ENCODE assay signal across 13 cellular contexts in genomic region chr2:54386993-54387590, GRCh38.
DNase-seq lines count a peak whose midpoint lies in the region; ATAC-seq and TF ChIP-seq lines count a peak whose summit lies in the region.
"Had no signal": no experiment of that assay in that cellular context is flagged by ENCODE, and none has a peak within 500 bp of the region (broad histone marks: within the 10 kb centered on the region; RNA-seq: fewer than 3 reads in every experiment).

No MANE protein-coding gene starts in this region.

- no peaks in the 10 kb centered on the region for H3K36me3 Mint-ChIP-seq in GM23338 (ENCODE audit: low read depth)
- H3K36me3 Mint-ChIP-seq: natural killer cell had no signal

- H2AFZ ChIP-seq in GM23338: peak overlapping the region; percentile 67; the same call in 1 of the 2 replicates
- H2AFZ ChIP-seq: hepatocyte had no signal

- H4K20me1 ChIP-seq in GM23338 (replicated peaks; ENCODE audit: insufficient read depth): no peaks in the 10 kb centered on the region

- H3K9me3 ChIP-seq in lower lobe of right lung (no peaks in the 10 kb centered on the region), upper lobe of right lung (no peaks in the 10 kb centered on the region)

- 0 out of 2 replicates have a peak, but pooled peaks cover 2% of the 10 kb centered on the region for H3K9me2 ChIP-seq in GM23338 (ENCODE audit: insufficient read depth)

- H3K79me2 ChIP-seq in GM23338 (replicated peaks; ENCODE audit: insufficient read depth): no peaks in the 10 kb centered on the region
- H3K79me2 ChIP-seq: hepatocyte had no signal

- H3K27me3 Mint-ChIP-seq in GM23338 (ENCODE audit: insufficient read depth, low read depth, poor library complexity): peaks cover 4% of the 10 kb centered on the region
- H3K27me3 Mint-ChIP-seq: activated CD8-positive, alpha-beta T cell treated with anti-CD3 and anti-CD28 coated beads for 36 hours had no signal

- no peak overlapping the region for H3K4me2 ChIP-seq in GM23338
- H3K4me2 ChIP-seq: hepatocyte had no signal

- intact Hi-C loops in lower lobe of right lung (cut with DNase I) (no loop called here), upper lobe of right lung (cut with DNase I) (no loop called here)

- H3K36me3 ChIP-seq in GM23338 (ENCODE audit: insufficient read depth) (no peaks in the 10 kb centered on the region), lower lobe of right lung (no peaks in the 10 kb centered on the region), upper lobe of right lung (no peaks in the 10 kb centered on the region)

- H3K9me3 Mint-ChIP-seq in GM23338: no peaks in the 10 kb centered on the region; the same call in 2 of the 3 replicates
- H3K9me3 Mint-ChIP-seq: activated CD8-positive, alpha-beta T cell treated with anti-CD3 and anti-CD28 coated beads for 36 hours; natural killer cell had no signal

- H3K27ac Mint-ChIP-seq in GM23338: no peak overlapping the region
- H3K27ac Mint-ChIP-seq: activated CD8-positive, alpha-beta T cell treated with anti-CD3 and anti-CD28 coated beads for 36 hours; natural killer cell had no signal

- TF ChIP-seq CTCF in GM23338 (conservative IDR thresholded peaks at IDR 0.05; ENCODE audit: low read depth in 2 of 2): no peak
- TF ChIP-seq CTCF in coronary artery (IDR thresholded peaks at IDR 0.05): no peak
- peak; percentile 9 for TF ChIP-seq CTCF in lower lobe of right lung (IDR thresholded peaks at IDR 0.05)
- TF ChIP-seq CTCF in upper lobe of right lung (IDR thresholded peaks at IDR 0.05): no peak

- H3K4me1 Mint-ChIP-seq in GM23338: peaks cover 13% of the 10 kb centered on the region
- H3K4me1 Mint-ChIP-seq: natural killer cell had no signal

- H3K4me1 ChIP-seq in GM23338 (ENCODE audit: insufficient read depth) (no peaks in the 10 kb centered on the region), lower lobe of right lung (peaks cover 14% of the 10 kb centered on the region), upper lobe of right lung (peaks cover 12% of the 10 kb centered on the region)

- no peak overlapping the region for H3K4me3 Mint-ChIP-seq in GM23338
- H3K4me3 Mint-ChIP-seq: activated CD8-positive, alpha-beta T cell treated with anti-CD3 and anti-CD28 coated beads for 36 hours; natural killer cell had no signal

- DNase-seq in GM23338 (ENCODE audit: low spot score) (no peak), coronary artery (ENCODE audit: low spot score) (no peak), lower lobe of right lung (no peak), upper lobe of right lung (no peak), NCI-H1436 (lab: John Stamatoyannopoulos, UW) (no peak)
- DNase-seq in activated T-cell treated with anti-CD3 and anti-CD28 coated beads, Interleukin-2, amount 50 U/mL, for 48 hours: no peak
- DNase-seq in stimulated activated naive CD8-positive, alpha-beta T cell treated with anti-CD3 and anti-CD28 coated beads, Interleukin-15, Interleukin-2, amounts not matched to agents 100 U/mL and 50 U/mL, for 24 hours: no peak
- DNase-seq: activated CD8-positive, alpha-beta T cell treated with anti-CD3 and anti-CD28 coated beads for 36 hours; GF-D8; KG1; natural killer cell; SHP77 treated with DMSO at 0.1 percent for 48 hours had no signal

- H3K27me3 ChIP-seq in GM23338 (ENCODE audit: insufficient read depth) (no peaks in the 10 kb centered on the region), lower lobe of right lung (ENCODE audit: low read depth) (no peaks in the 10 kb centered on the region), upper lobe of right lung (no peaks in the 10 kb centered on the region)
- H3K27me3 ChIP-seq: hepatocyte had no signal

- H3K27ac ChIP-seq in GM23338 (ENCODE audit: low read depth) (no peak overlapping the region), coronary artery (peak overlapping the region in 1 of 2 donors; percentile 79), lower lobe of right lung (peak overlapping the region; percentile 77), upper lobe of right lung (peak overlapping the region; percentile 76)
- H3K27ac ChIP-seq: hepatocyte had no signal

- H3F3A ChIP-seq in GM23338 (replicated peaks; ENCODE audit: low read depth): no peaks in the 10 kb centered on the region

- ATAC-seq in GM23338 (no peak), lower lobe of right lung (peak; percentile 56 to 71), upper lobe of right lung (peak; percentile 81)
- no peak for ATAC-seq in stimulated activated naive CD8-positive, alpha-beta T cell treated with anti-CD3 and anti-CD28 coated beads, Interleukin-15, Interleukin-2, amounts not matched to agents 100 U/mL and 50 U/mL, for 24 hours
- ATAC-seq: activated CD8-positive, alpha-beta T cell treated with anti-CD3 and anti-CD28 coated beads for 36 hours; natural killer cell had no signal

- H3K4me3 ChIP-seq in GM23338 (no peak overlapping the region), coronary artery (peak overlapping the region; percentile 41), lower lobe of right lung (no peak overlapping the region), upper lobe of right lung (no peak overlapping the region)
- H3K4me3 ChIP-seq: hepatocyte had no signal

TF ChIP-seq in GM23338, 12 proteins besides CTCF, POLR2A, EP300 and RAD21 (continues in another document):
- TF ChIP-seq EZH2phosphoT487 (IDR thresholded peaks at IDR 0.05; ENCODE audit: unreplicated experiment) (no peak), ZNF114 (CRISPR knock-in tag; IDR thresholded peaks at IDR 0.05) (no peak), NANOG (IDR thresholded peaks at IDR 0.05; ENCODE audit: borderline replicate concordance) (no peak), POLR2AphosphoS5 (IDR thresholded peaks at IDR 0.05; ENCODE audit: low read depth) (no peak), ETS1 (IDR thresholded peaks at IDR 0.05) (no peak), STAT1 (IDR thresholded peaks at IDR 0.05; ENCODE audit: unreplicated experiment) (no peak), ZNF462 (CRISPR knock-in tag; IDR thresholded peaks at IDR 0.05) (no peak)

Comparison
In these comparisons a context has a peak if more than half of its experiments do, and no peak if none do; other contexts are left out.
1. ATAC-seq: peak in lower lobe of right lung (2 of 2) and upper lobe of right lung (single experiment); none in GM23338 (single experiment) and stimulated activated naive CD8-positive, alpha-beta T cell treated with anti-CD3 and anti-CD28 coated beads, Interleukin-15, Interleukin-2, amounts not matched to agents 100 U/mL and 50 U/mL, for 24 hours (single experiment).